Comparison of ENCODE assay signal across 21 cellular contexts in the genomic region with DNA sequence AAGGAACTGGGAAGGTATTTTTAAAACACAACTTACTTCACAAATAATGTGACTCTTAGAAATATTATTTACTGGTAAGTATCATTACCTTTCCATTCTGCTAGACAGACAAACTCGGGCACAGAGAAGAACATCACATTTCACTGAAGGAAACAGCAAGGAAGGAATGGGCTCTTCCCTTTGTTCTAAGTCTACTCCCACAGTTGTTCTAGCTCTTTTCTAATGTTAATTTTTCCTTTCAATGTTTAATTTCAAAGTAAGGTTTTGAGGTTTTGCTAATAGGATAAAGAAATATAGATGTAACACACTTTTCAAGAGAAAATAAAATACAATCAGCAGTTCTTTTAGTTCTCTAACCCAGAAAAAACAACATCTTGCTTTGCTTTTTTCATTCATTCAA. TPM values are rescaled to one million over a fixed set of nuclear protein-coding genes. Genes with fewer than 3 reads are reported as not detected.
DNase-seq lines count a peak whose midpoint lies in the region; ATAC-seq and TF ChIP-seq lines count a peak whose summit lies in the region.
"Had no signal": no experiment of that assay in that cellular context is flagged by ENCODE, and none has a peak within 500 bp of the region (broad histone marks: within the 10 kb centered on the region; RNA-seq: fewer than 3 reads in every experiment).

No MANE protein-coding gene starts in this region.

- no peak overlapping the region for H2AFZ ChIP-seq in IMR-90 (replicated peaks; ENCODE audit: low read length, poor library complexity)

- H4K20me1 ChIP-seq in IMR-90 (ENCODE audit: insufficient read depth, low read length) = peaks cover 15% of the 10 kb centered on the region; the same call in 1 of the 2 replicates

- TF ChIP-seq CTCF in Caco-2 (IDR thresholded peaks at IDR 0.05; ENCODE audit: insufficient read depth in 1 of 2, low read depth in 1 of 2, low read length in 1 of 2, severe bottlenecking in 1 of 2, unreplicated experiment in 1 of 2) (no peak), IMR-90 (conservative IDR thresholded peaks at IDR 0.05; ENCODE audit: low read depth, low read length) (no peak)

- dilution Hi-C loops in IMR-90 (cut with HindIII; ENCODE audit: low sequenced_read_pairs, unreplicated experiment) = no loop called here

- H2AK9ac ChIP-seq in IMR-90 (replicated peaks; ENCODE audit: low read depth, low read length, poor library complexity) = no peak overlapping the region

- no peak overlapping the region for H2BK5ac ChIP-seq in IMR-90 (ENCODE audit: low read depth, low read length, poor library complexity, severe bottlenecking)

- peak overlapping the region; percentile 29; the same call in 1 of the 2 replicates for H3K4me2 ChIP-seq in IMR-90 (ENCODE audit: low read depth, low read length)

- H2AK5ac ChIP-seq in IMR-90 (ENCODE audit: low read depth, low read length) = no peak overlapping the region

- peaks cover 43 to 75% of the 10 kb centered on the region in 2 experiments for H3K79me1 ChIP-seq in IMR-90 (ENCODE audit: low read depth in 1 of 2, low read length in 2 of 2)

- DNase-seq in Caco-2 = no peak
- DNase-seq in IMR-90 = no peak
- no peak for DNase-seq in NK-92 treated with Interleukin-12 subunit alpha and Interleukin-12 subunit beta, amount 100 ng/mL, for 24 hours (lab: John Stamatoyannopoulos, UW)
- no peak for DNase-seq in aorta
- no peak for DNase-seq in stimulated activated naive CD8-positive, alpha-beta T cell treated with anti-CD3 and anti-CD28 coated beads, Interleukin-15, Interleukin-2, amounts not matched to agents 100 U/mL and 50 U/mL, for 24 hours
- DNase-seq: CD4-positive, alpha-beta T cell; DND-41; H9; HFFc6; Kasumi-1; NCI-H1417; NCI-H187; NCI-H446 treated with DMSO at 0.1 percent for 48 hours; NCI-H526 treated with DMSO at 0.1 percent for 48 hours; PC-3; SHP77 treated with DMSO at 0.1 percent for 48 hours had no signal

- in situ Hi-C loops in IMR-90 (cut with MboI; ENCODE audit: low sequenced_read_pairs) = no loop called here

- POLR2A ChIA-PET in Caco-2 (lab: Charles Lee) = no interaction called here
- POLR2A ChIA-PET in IMR-90 (lab: Charles Lee; ENCODE audit: unreplicated experiment) = no interaction called here

- no peak overlapping the region for H2BK120ac ChIP-seq in IMR-90 (ENCODE audit: low read depth, low read length)

- intact Hi-C loops in Caco-2 (cut with micrococcal nuclease; ENCODE audit: unreplicated experiment) (loop anchor here (10.0 kb wide), 1 partner anchor 47 kb away; no protein-coding TSS in a partner anchor), IMR-90 (cut with micrococcal nuclease) (no loop called here), aorta (cut with DNase I) (no loop called here)

- H3K9me1 ChIP-seq in IMR-90 (ENCODE audit: insufficient read depth, low read length) = peaks cover 17% of the 10 kb centered on the region

- H3K9me3 ChIP-seq in Caco-2 (no peaks in the 10 kb centered on the region; the same call in 1 of the 2 replicates), IMR-90 (ENCODE audit: control insufficient read depth, insufficient read depth, low read length) (no peaks in the 10 kb centered on the region), mesodermal cell (ENCODE audit: control insufficient read depth, low read length) (no peaks in the 10 kb centered on the region), stomach smooth muscle (ENCODE audit: control insufficient read depth in 2 of 2, low read length in 2 of 2) (no peaks in the 10 kb centered on the region), aorta (ENCODE audit: control insufficient read depth, low read length) (no peaks in the 10 kb centered on the region)

- CTCF ChIA-PET in Caco-2 (lab: Charles Lee) (interaction anchor here (0.5 kb wide), 1 partner anchor 516 kb away, joined by 3 read pairs; no protein-coding TSS in a partner anchor), IMR-90 (lab: Yijun Ruan, JAX) (interaction anchor here (1.3 to 1.4 kb wide), 2 partner anchors 10 to 206 kb away, joined by 3 read pairs; no protein-coding TSS in a partner anchor)

- H2BK20ac ChIP-seq in IMR-90 (ENCODE audit: low read depth, low read length) = no peak overlapping the region

- no peak overlapping the region for H3K4ac ChIP-seq in IMR-90 (ENCODE audit: low read depth, low read length)

- H2BK15ac ChIP-seq in IMR-90 (ENCODE audit: low read depth, low read length) = no peak overlapping the region

- no peaks in the 10 kb centered on the region for H3K36me3 ChIP-seq in Caco-2 (ENCODE audit: control insufficient read depth, insufficient read depth, low read length)
- H3K36me3 ChIP-seq in IMR-90 (ENCODE audit: control insufficient read depth, insufficient read depth, low read length) = peaks cover 33% of the 10 kb centered on the region
- peaks cover 28% of the 10 kb centered on the region for H3K36me3 ChIP-seq in mesodermal cell (ENCODE audit: control insufficient read depth, insufficient read depth, low read length)
- peaks cover 3 to 11% of the 10 kb centered on the region in 2 donors for H3K36me3 ChIP-seq in stomach smooth muscle (ENCODE audit: control insufficient read depth in 2 of 2, insufficient read depth in 2 of 2, low read length in 2 of 2)
- no peaks in the 10 kb centered on the region for H3K36me3 ChIP-seq in aorta (ENCODE audit: control insufficient read depth in 1 of 2, insufficient read depth in 2 of 2, low read length in 1 of 2)

- no peaks in the 10 kb centered on the region for H3K36me3 Mint-ChIP-seq in Caco-2 (ENCODE audit: insufficient read depth, unreplicated experiment)

- H3K9me3 Mint-ChIP-seq in Caco-2 (ENCODE audit: unreplicated experiment) = no peaks in the 10 kb centered on the region
- H3K9me3 Mint-ChIP-seq: CD4-positive, alpha-beta T cell; H9; HFFc6 had no signal

- H3K4me1 Mint-ChIP-seq in Caco-2 (ENCODE audit: low read depth, unreplicated experiment) = peaks cover 33% of the 10 kb centered on the region

- no TSS peak for BruUV-seq in Caco-2 (replicated peaks; lab: Mats Ljungman, UMichigan)
- no TSS peak for BruUV-seq in IMR-90 (replicated peaks; lab: Mats Ljungman, UMichigan)

- H3K27ac ChIP-seq in IMR-90 (ENCODE audit: insufficient read depth, low read length) (peak overlapping the region; percentile 37; the same call in 1 of the 2 replicates), mesodermal cell (ENCODE audit: low read depth, low read length, severe bottlenecking) (peak overlapping the region; percentile 86), stomach smooth muscle (ENCODE audit: low read length) (peak overlapping the region; percentile 79), aorta (ENCODE audit: low read depth in 1 of 2, low read length in 2 of 2) (no peak overlapping the region)

- H3K14ac ChIP-seq in IMR-90 (replicated peaks; ENCODE audit: low read depth, low read length) = no peak overlapping the region

- peak overlapping the region; percentile 35 for H3K27ac Mint-ChIP-seq in Caco-2 (ENCODE audit: unreplicated experiment)
- H3K27ac Mint-ChIP-seq: CD4-positive, alpha-beta T cell; H9 had no signal

- H3K4me3 ChIP-seq in Caco-2 (ENCODE audit: low read depth, low read length) (no peak overlapping the region), IMR-90 (ENCODE audit: insufficient read depth, low read depth, low read length) (no peak overlapping the region), mesodermal cell (ENCODE audit: extremely low read depth, insufficient read depth, low read length, poor library complexity, severe bottlenecking) (no peak overlapping the region), stomach smooth muscle (ENCODE audit: low read length in 2 of 2) (peak overlapping the region in 1 of 2 donors; percentile 41), aorta (ENCODE audit: low read length in 2 of 2) (no peak overlapping the region)
- H3K4me3 ChIP-seq: GM12878 had no signal

- H3K27me3 Mint-ChIP-seq in Caco-2 (ENCODE audit: insufficient read depth, unreplicated experiment) = no peaks in the 10 kb centered on the region

- no peak overlapping the region for H4K91ac ChIP-seq in IMR-90 (ENCODE audit: insufficient read depth, low read depth, low read length)

- TF ChIP-seq RAD21 in IMR-90 (IDR thresholded peaks at IDR 0.05; ENCODE audit: low read length) = no peak

- TF ChIP-seq POLR2A in IMR-90 (IDR thresholded peaks at IDR 0.05; ENCODE audit: low read depth, low read length) = no peak

- peaks cover 32% of the 10 kb centered on the region for H3K4me1 ChIP-seq in Caco-2
- H3K4me1 ChIP-seq in IMR-90 (ENCODE audit: control insufficient read depth, insufficient read depth, low read length) = peaks cover 15% of the 10 kb centered on the region
- peaks cover 24% of the 10 kb centered on the region for H3K4me1 ChIP-seq in mesodermal cell (ENCODE audit: control insufficient read depth, insufficient read depth, low read length, poor library complexity, severe bottlenecking)
- peaks cover 63% of the 10 kb centered on the region for H3K4me1 ChIP-seq in stomach smooth muscle (ENCODE audit: control insufficient read depth, insufficient read depth, low read length)
- H3K4me1 ChIP-seq in aorta (ENCODE audit: control insufficient read depth in 1 of 2, insufficient read depth in 2 of 2, low read length in 2 of 2) = peaks cover 0 to 4% of the 10 kb centered on the region in 2 donors

- no peak overlapping the region for H3K4me3 Mint-ChIP-seq in Caco-2 (ENCODE audit: unreplicated experiment)
- H3K4me3 Mint-ChIP-seq: CD4-positive, alpha-beta T cell; H9; HFFc6 had no signal

- 0 out of 2 replicates have a peak overlapping the region, but pooled peaks have one; percentile 19 for H3K9ac ChIP-seq in IMR-90 (ENCODE audit: low read depth, low read length)
- peak overlapping the region in 1 of 2 donors; percentile 32 for H3K9ac ChIP-seq in stomach smooth muscle (ENCODE audit: low read length in 2 of 2)

- H3K56ac ChIP-seq in IMR-90 (ENCODE audit: extremely low read depth, insufficient read depth, low read length) = no peak overlapping the region

- ATAC-seq in IMR-90 (ENCODE audit: low read depth) (no peak), GM19467 (IDR thresholded peaks at IDR 0.05; ENCODE audit: unreplicated experiment) (no peak), aorta (ENCODE audit: low FRiP score) (no peak)
- ATAC-seq in stimulated activated naive CD8-positive, alpha-beta T cell treated with anti-CD3 and anti-CD28 coated beads, Interleukin-15, Interleukin-2, amounts not matched to agents 100 U/mL and 50 U/mL, for 24 hours = no peak
- ATAC-seq: GM12878, PC-3 had no signal

- H4K5ac ChIP-seq in IMR-90 (ENCODE audit: low read depth, low read length) = no peak overlapping the region

- no peak overlapping the region for H3K23ac ChIP-seq in IMR-90 (ENCODE audit: low read depth, low read length)

- no peak overlapping the region; the same call in 1 of the 2 replicates for H3K18ac ChIP-seq in IMR-90 (ENCODE audit: low read depth, low read length)

- no peak overlapping the region for H4K8ac ChIP-seq in IMR-90 (ENCODE audit: low read depth in 2 of 2, low read length in 2 of 2)

- no CpG with 5 or more reads among the region's 1 CpG for WGBS in IMR-90 (ENCODE audit: extremely low coverage in 2 of 2, insufficient read length in 1 of 2), 2 experiments
- WGBS in mesodermal cell (ENCODE audit: insufficient coverage in 2 of 2), 2 experiments = no CpG with 5 or more reads among the region's 1 CpG
- 90 to 91% methylated on average over 1 of the region's 1 CpG for WGBS in aorta, 2 donors

- H3K27me3 ChIP-seq in Caco-2 (replicated peaks; ENCODE audit: control insufficient read depth, insufficient read depth, low read length) (no peaks in the 10 kb centered on the region), IMR-90 (ENCODE audit: control insufficient read depth, insufficient read depth, low read length) (no peaks in the 10 kb centered on the region), stomach smooth muscle (ENCODE audit: control insufficient read depth in 1 of 2, insufficient read depth in 2 of 2, low read length in 2 of 2) (no peaks in the 10 kb centered on the region), aorta (ENCODE audit: control insufficient read depth in 1 of 2, insufficient read depth in 2 of 2, low read length in 1 of 2) (no peaks in the 10 kb centered on the region)

RNA-seq across cellular contexts. Expression of a gene that starts 7.0 kb away (rescaled TPM):
- total RNA-seq in Caco-2 (2022) (9.5 and 10.8 TPM in 2 replicates), IMR-90 (2012; rRNA removed) (101 and 102 TPM in 2 replicates), aorta (10 to 100 TPM; 22.1 to 56.6 TPM)
- polyA plus RNA-seq in IMR-90 (2012; rRNA removed) (278 and 303 TPM in 2 replicates), aorta (10 to 100 TPM in 1 of 2 donors, 1 to 10 TPM in 1; 2.8 to 30.9 TPM)
- 237 and 279 TPM in 2 replicates for polyA plus RNA-seq in IMR-90 (2012; cell fraction: cytosol; rRNA removed)
- polyA plus RNA-seq in IMR-90 (2012; cell fraction: nucleus; rRNA removed; ENCODE audit: low replicate concordance) = 363 and 859 TPM in 2 replicates
- polyA plus RNA-seq in mesodermal cell (2013, experiment 1 of 2) = 230 TPM
- 314 TPM for polyA plus RNA-seq in mesodermal cell (2013, experiment 2 of 2)
- total RNA-seq: MCF 10A had no signal

Comparison
In these comparisons a context has a peak if more than half of its experiments do, and no peak if none do; other contexts are left out.
1. H3K27ac ChIP-seq: peak in IMR-90 (single experiment), mesodermal cell (single experiment) and stomach smooth muscle (single experiment); none in aorta (0 of 2).